ENCODE assay signal across 19 cellular contexts in genomic region chr20:24033560-24033959, GRCh38. TPM values are rescaled to one million over a fixed set of nuclear protein-coding genes. Genes with fewer than 3 reads are reported as not detected.
DNase-seq lines count a peak whose midpoint lies in the region; ATAC-seq and TF ChIP-seq lines count a peak whose summit lies in the region.
"Had no signal": no experiment of that assay in that cellular context is flagged by ENCODE, and none has a peak within 500 bp of the region (broad histone marks: within the 10 kb centered on the region; RNA-seq: fewer than 3 reads in every experiment).

No MANE protein-coding gene starts in this region.

- H3K4me2 ChIP-seq in DND-41 (ENCODE audit: insufficient read depth, low read length), result no peak overlapping the region

- DNase-seq in activated T-cell treated with anti-CD3 and anti-CD28 coated beads, Interleukin-2, amount 50 U/mL, for 72 hours, result no peak
- DNase-seq in activated T-cell treated with anti-CD3 and anti-CD28 coated beads, Interleukin-2, amount 50 U/mL, for 4 hours, result no peak
- DNase-seq in DND-41 (no peak), natural killer cell (no peak), CD14-positive monocyte (ENCODE audit: low spot score) (no peak), dermis blood vessel endothelial cell (no peak)
- no peak for DNase-seq in activated T-helper 1 cell treated with anti-CD3 and anti-CD28 coated beads, Interleukin-12 subunit alpha, Interleukin-12 subunit beta, Interleukin-2, Interleukin-4 antibody, amounts not matched to agents 30 ng/mL and 10 ng/mL and 1 ng/mL, durations not matched to agents 14 hours and 24 hours and 36 hours (ENCODE audit: low spot score)
- DNase-seq: AML-193, EL, H7, IMR-90, MV-4-11, NCI-H1417 treated with DMSO at 0.1 percent for 48 hours, NCI-H2029, NCI-H510A, NCI-H82 had no signal

- H3K4me1 ChIP-seq in DND-41 (ENCODE audit: insufficient read depth, low read length), result peaks cover 20% of the 10 kb centered on the region

- no peaks in the 10 kb centered on the region for H3K79me2 ChIP-seq in DND-41 (ENCODE audit: insufficient read depth, low read length)

- TF ChIP-seq CTCF in DND-41 (IDR thresholded peaks at IDR 0.05; ENCODE audit: borderline replicate concordance, extremely low read depth, low read length, poor library complexity, severe bottlenecking) (no peak), natural killer cell (IDR thresholded peaks at IDR 0.05) (no peak), CD14-positive monocyte (IDR thresholded peaks at IDR 0.05) (no peak)

- no peaks in the 10 kb centered on the region for H4K20me1 ChIP-seq in DND-41 (ENCODE audit: insufficient read depth, low read length)

- no peaks in the 10 kb centered on the region for H3K27me3 Mint-ChIP-seq in activated T-cell treated with anti-CD3 and anti-CD28 coated beads, Interleukin-2, amount 50 U/mL, for 72 hours (ENCODE audit: low read depth)
- no peaks in the 10 kb centered on the region for H3K27me3 Mint-ChIP-seq in activated T-cell treated with anti-CD3 and anti-CD28 coated beads, Interleukin-2, amount 50 U/mL, for 4 hours (ENCODE audit: low read depth)
- H3K27me3 Mint-ChIP-seq in activated T-helper 1 cell treated with anti-CD3 and anti-CD28 coated beads, Interleukin-12 subunit alpha, Interleukin-12 subunit beta, Interleukin-2, Interleukin-4 antibody, amounts not matched to agents 30 ng/mL and 10 ng/mL and 1 ng/mL, durations not matched to agents 14 hours and 24 hours and 36 hours (ENCODE audit: insufficient read depth), result no peaks in the 10 kb centered on the region
- no peaks in the 10 kb centered on the region for H3K27me3 Mint-ChIP-seq in natural killer cell (ENCODE audit: low read depth in 2 of 2)
- peaks cover 0 to 1% (median 0%) of the 10 kb centered on the region in 3 donors for H3K27me3 Mint-ChIP-seq in CD14-positive monocyte (ENCODE audit: low read depth in 3 of 3)

- H3K9me3 Mint-ChIP-seq in activated T-cell treated with anti-CD3 and anti-CD28 coated beads, Interleukin-2, amount 50 U/mL, for 72 hours, result peaks cover 2 to 4% of the 10 kb centered on the region in 2 donors
- peaks cover 6% of the 10 kb centered on the region for H3K9me3 Mint-ChIP-seq in activated T-cell treated with anti-CD3 and anti-CD28 coated beads, Interleukin-2, amount 50 U/mL, for 4 hours
- H3K9me3 Mint-ChIP-seq in activated T-helper 1 cell treated with anti-CD3 and anti-CD28 coated beads, Interleukin-12 subunit alpha, Interleukin-12 subunit beta, Interleukin-2, Interleukin-4 antibody, amounts not matched to agents 30 ng/mL and 10 ng/mL and 1 ng/mL, durations not matched to agents 14 hours and 24 hours and 36 hours, result peaks cover 17% of the 10 kb centered on the region
- H3K9me3 Mint-ChIP-seq in natural killer cell, result peaks cover 0 to 3% of the 10 kb centered on the region in 2 donors
- peaks cover 0 to 5% (median 0%) of the 10 kb centered on the region in 7 donors for H3K9me3 Mint-ChIP-seq in CD14-positive monocyte

- peaks cover 2 to 3% of the 10 kb centered on the region in 2 donors for H3K36me3 Mint-ChIP-seq in activated T-cell treated with anti-CD3 and anti-CD28 coated beads, Interleukin-2, amount 50 U/mL, for 72 hours (ENCODE audit: insufficient read depth in 2 of 2)
- H3K36me3 Mint-ChIP-seq in activated T-cell treated with anti-CD3 and anti-CD28 coated beads, Interleukin-2, amount 50 U/mL, for 4 hours (ENCODE audit: insufficient read depth), result no peaks in the 10 kb centered on the region
- H3K36me3 Mint-ChIP-seq in activated T-helper 1 cell treated with anti-CD3 and anti-CD28 coated beads, Interleukin-12 subunit alpha, Interleukin-12 subunit beta, Interleukin-2, Interleukin-4 antibody, amounts not matched to agents 30 ng/mL and 10 ng/mL and 1 ng/mL, durations not matched to agents 14 hours and 24 hours and 36 hours (ENCODE audit: low read depth), result peaks cover 10% of the 10 kb centered on the region
- H3K36me3 Mint-ChIP-seq in natural killer cell (no peaks in the 10 kb centered on the region), CD14-positive monocyte (no peaks in the 10 kb centered on the region)

- peak overlapping the region; percentile 9 to 48 for H3K4me3 Mint-ChIP-seq in activated T-cell treated with anti-CD3 and anti-CD28 coated beads, Interleukin-2, amount 50 U/mL, for 72 hours
- no peak overlapping the region for H3K4me3 Mint-ChIP-seq in activated T-cell treated with anti-CD3 and anti-CD28 coated beads, Interleukin-2, amount 50 U/mL, for 4 hours
- H3K4me3 Mint-ChIP-seq in activated T-helper 1 cell treated with anti-CD3 and anti-CD28 coated beads, Interleukin-12 subunit alpha, Interleukin-12 subunit beta, Interleukin-2, Interleukin-4 antibody, amounts not matched to agents 30 ng/mL and 10 ng/mL and 1 ng/mL, durations not matched to agents 14 hours and 24 hours and 36 hours, result no peak overlapping the region
- H3K4me3 Mint-ChIP-seq in natural killer cell (peak overlapping the region; percentile 47), CD14-positive monocyte (no peak overlapping the region)

- peak overlapping the region; percentile 64 for H3K27ac Mint-ChIP-seq in activated T-cell treated with anti-CD3 and anti-CD28 coated beads, Interleukin-2, amount 50 U/mL, for 72 hours
- H3K27ac Mint-ChIP-seq in activated T-helper 1 cell treated with anti-CD3 and anti-CD28 coated beads, Interleukin-12 subunit alpha, Interleukin-12 subunit beta, Interleukin-2, Interleukin-4 antibody, amounts not matched to agents 30 ng/mL and 10 ng/mL and 1 ng/mL, durations not matched to agents 14 hours and 24 hours and 36 hours, result peak overlapping the region; percentile 21
- H3K27ac Mint-ChIP-seq in natural killer cell (peak overlapping the region in 1 of 2 donors; percentile 92), CD14-positive monocyte (no peak overlapping the region)

- no peak overlapping the region for H3K9ac ChIP-seq in DND-41 (ENCODE audit: low read depth, low read length)

- H3K4me3 ChIP-seq in DND-41 (ENCODE audit: low read depth in 1 of 2, low read length in 2 of 2), result no peak overlapping the region

- H3K36me3 ChIP-seq in DND-41 (ENCODE audit: insufficient read depth, low read length), result no peaks in the 10 kb centered on the region

- peak overlapping the region; percentile 34; the same call in 1 of the 2 replicates for H3K27ac ChIP-seq in DND-41 (ENCODE audit: low read length)

- H3K9me3 ChIP-seq in DND-41 (ENCODE audit: insufficient read depth, low read length, severe bottlenecking), result no peaks in the 10 kb centered on the region

- H3K4me1 Mint-ChIP-seq in activated T-cell treated with anti-CD3 and anti-CD28 coated beads, Interleukin-2, amount 50 U/mL, for 72 hours (ENCODE audit: low read depth), result peaks cover 34% of the 10 kb centered on the region
- H3K4me1 Mint-ChIP-seq in activated T-cell treated with anti-CD3 and anti-CD28 coated beads, Interleukin-2, amount 50 U/mL, for 4 hours (ENCODE audit: low read depth), result peaks cover 32% of the 10 kb centered on the region
- peaks cover 48% of the 10 kb centered on the region for H3K4me1 Mint-ChIP-seq in activated T-helper 1 cell treated with anti-CD3 and anti-CD28 coated beads, Interleukin-12 subunit alpha, Interleukin-12 subunit beta, Interleukin-2, Interleukin-4 antibody, amounts not matched to agents 30 ng/mL and 10 ng/mL and 1 ng/mL, durations not matched to agents 14 hours and 24 hours and 36 hours (ENCODE audit: low read depth)
- H3K4me1 Mint-ChIP-seq in natural killer cell, result peaks cover 46 to 73% of the 10 kb centered on the region in 2 donors
- peaks cover 7% of the 10 kb centered on the region for H3K4me1 Mint-ChIP-seq in CD14-positive monocyte

- intact Hi-C loops in activated T-helper 1 cell treated with anti-CD3 and anti-CD28 coated beads, Interleukin-12 subunit alpha, Interleukin-12 subunit beta, Interleukin-2, Interleukin-4 antibody, amounts not matched to agents 30 ng/mL and 10 ng/mL and 1 ng/mL, durations not matched to agents 14 hours and 24 hours and 36 hours (cut with micrococcal nuclease), result no loop called here
- intact Hi-C loops in natural killer cell (cut with micrococcal nuclease) (loop anchor here (10.0 kb wide), 2 partner anchors 111 to 921 kb away; no protein-coding TSS in a partner anchor), CD14-positive monocyte (cut with micrococcal nuclease) (no loop called here)

- ATAC-seq in activated T-cell treated with anti-CD3 and anti-CD28 coated beads, Interleukin-2, amount 50 U/mL, for 72 hours (replicated peaks in 1 of 2), result peak; percentile 47 to 50
- no peak for ATAC-seq in activated T-cell treated with anti-CD3 and anti-CD28 coated beads, Interleukin-2, amount 50 U/mL, for 4 hours
- ATAC-seq in DND-41 (ENCODE audit: insufficient read depth, low read depth), result no peak
- no peak for ATAC-seq in natural killer cell
- no peak for ATAC-seq in GM18858 (IDR thresholded peaks at IDR 0.05; ENCODE audit: unreplicated experiment)
- ATAC-seq: Panc1, Right ventricle myocardium inferior had no signal

- H2AFZ ChIP-seq in DND-41 (ENCODE audit: low read depth, low read length), result 0 out of 2 replicates have a peak overlapping the region, but pooled peaks have one; percentile 30

- no peaks in the 10 kb centered on the region for H3K27me3 ChIP-seq in DND-41 (ENCODE audit: insufficient read depth, low read length, poor library complexity)

RNA-seq across cellular contexts. Expression of gene GGTLC1, which starts 45.0 kb away (rescaled TPM):
- not detected for total RNA-seq in activated T-cell treated with anti-CD3 and anti-CD28 coated beads, Interleukin-2, amount 50 U/mL, for 72 hours
- total RNA-seq in activated T-cell treated with anti-CD3 and anti-CD28 coated beads, Interleukin-2, amount 50 U/mL, for 4 hours, result not detected
- not detected in 2 replicates for total RNA-seq in activated T-helper 1 cell treated with anti-CD3 and anti-CD28 coated beads, Interleukin-12 subunit alpha, Interleukin-12 subunit beta, Interleukin-2, Interleukin-4 antibody, amounts not matched to agents 30 ng/mL and 10 ng/mL and 1 ng/mL, durations not matched to agents 14 hours and 24 hours and 36 hours
- not detected for total RNA-seq in natural killer cell
- not detected for polyA plus RNA-seq in CD14-positive monocyte
- not detected in 2 replicates for total RNA-seq in dermis blood vessel endothelial cell
- total RNA-seq: H7, IMR-90, Right ventricle myocardium inferior had no signal
- polyA plus RNA-seq: IMR-90 had no signal

Comparison
In these comparisons a context has a peak if more than half of its experiments do, and no peak if none do; other contexts are left out.
1. ATAC-seq: peak in activated T-cell treated with anti-CD3 and anti-CD28 coated beads, Interleukin-2, amount 50 U/mL, for 72 hours (2 of 2); none in activated T-cell treated with anti-CD3 and anti-CD28 coated beads, Interleukin-2, amount 50 U/mL, for 4 hours (0 of 2), DND-41 (single experiment), natural killer cell (0 of 3) and GM18858 (single experiment).
2. H3K4me3 Mint-ChIP-seq: peak in activated T-cell treated with anti-CD3 and anti-CD28 coated beads, Interleukin-2, amount 50 U/mL, for 72 hours (2 of 2) and natural killer cell (single experiment); none in activated T-cell treated with anti-CD3 and anti-CD28 coated beads, Interleukin-2, amount 50 U/mL, for 4 hours (single experiment), activated T-helper 1 cell treated with anti-CD3 and anti-CD28 coated beads, Interleukin-12 subunit alpha, Interleukin-12 subunit beta, Interleukin-2, Interleukin-4 antibody, amounts not matched to agents 30 ng/mL and 10 ng/mL and 1 ng/mL, durations not matched to agents 14 hours and 24 hours and 36 hours (single experiment) and CD14-positive monocyte (0 of 2).
3. H3K27ac Mint-ChIP-seq: peak in activated T-cell treated with anti-CD3 and anti-CD28 coated beads, Interleukin-2, amount 50 U/mL, for 72 hours (single experiment) and activated T-helper 1 cell treated with anti-CD3 and anti-CD28 coated beads, Interleukin-12 subunit alpha, Interleukin-12 subunit beta, Interleukin-2, Interleukin-4 antibody, amounts not matched to agents 30 ng/mL and 10 ng/mL and 1 ng/mL, durations not matched to agents 14 hours and 24 hours and 36 hours (single experiment); none in CD14-positive monocyte (0 of 7).